Comparison of ENCODE assay signal across 1 cellular context in genomic region chr10:5656737-5657579, GRCh38.
TF ChIP-seq lines count a peak whose summit lies in the region.

No MANE protein-coding gene starts in this region.

TF ChIP-seq in GM23338, 12 proteins besides CTCF, POLR2A, EP300 and RAD21 (continued from another document):
- no peak for TF ChIP-seq ZNF462 (CRISPR knock-in tag; IDR thresholded peaks at IDR 0.05)
- TF ChIP-seq JUNB (IDR thresholded peaks at IDR 0.05; ENCODE audit: unreplicated experiment), result no peak
- no peak for TF ChIP-seq ZNF331 (CRISPR knock-in tag; IDR thresholded peaks at IDR 0.05; ENCODE audit: low read depth)
- no peak for TF ChIP-seq STAT1 (IDR thresholded peaks at IDR 0.05; ENCODE audit: unreplicated experiment)
- no peak for TF ChIP-seq CREB1 (CRISPR knock-in tag; IDR thresholded peaks at IDR 0.05; ENCODE audit: low read depth)
- TF ChIP-seq EZH2phosphoT487 (IDR thresholded peaks at IDR 0.05; ENCODE audit: unreplicated experiment), result no peak
- TF ChIP-seq NANOG (IDR thresholded peaks at IDR 0.05; ENCODE audit: borderline replicate concordance), result no peak
- TF ChIP-seq, protein P1, sequence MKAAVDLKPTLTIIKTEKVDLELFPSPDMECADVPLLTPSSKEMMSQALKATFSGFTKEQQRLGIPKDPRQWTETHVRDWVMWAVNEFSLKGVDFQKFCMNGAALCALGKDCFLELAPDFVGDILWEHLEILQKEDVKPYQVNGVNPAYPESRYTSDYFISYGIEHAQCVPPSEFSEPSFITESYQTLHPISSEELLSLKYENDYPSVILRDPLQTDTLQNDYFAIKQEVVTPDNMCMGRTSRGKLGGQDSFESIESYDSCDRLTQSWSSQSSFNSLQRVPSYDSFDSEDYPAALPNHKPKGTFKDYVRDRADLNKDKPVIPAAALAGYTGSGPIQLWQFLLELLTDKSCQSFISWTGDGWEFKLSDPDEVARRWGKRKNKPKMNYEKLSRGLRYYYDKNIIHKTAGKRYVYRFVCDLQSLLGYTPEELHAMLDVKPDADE (IDR thresholded peaks at IDR 0.05), result no peak
- TF ChIP-seq ZNF114 (CRISPR knock-in tag; IDR thresholded peaks at IDR 0.05), result no peak
- no peak for TF ChIP-seq POLR2AphosphoS5 (IDR thresholded peaks at IDR 0.05; ENCODE audit: low read depth)
